In genomic region chr11:394858-395655, GRCh38 we compare ENCODE assay signal across 14 cellular contexts. TPM values are rescaled to one million over a fixed set of nuclear protein-coding genes. Genes with fewer than 3 reads are reported as not detected.
DNase-seq lines count a peak whose midpoint lies in the region; ATAC-seq and TF ChIP-seq lines count a peak whose summit lies in the region.
"Had no signal": no experiment of that assay in that cellular context is flagged by ENCODE, and none has a peak within 500 bp of the region (broad histone marks: within the 10 kb centered on the region; RNA-seq: fewer than 3 reads in every experiment).

No MANE protein-coding gene starts in this region.

- peaks cover 7% of the 10 kb centered on the region for H3K27me3 Mint-ChIP-seq in activated T-helper 2 cell treated with anti-CD3 and anti-CD28 coated beads, Interferon-gamma antibody, Interleukin-2, Interleukin-4, amounts not matched to agents 10 μg/mL and 5 μg/mL and 100 μg/mL, durations not matched to agents 14 hours and 24 hours and 36 hours (ENCODE audit: low read depth)

- H3K4me1 Mint-ChIP-seq in activated T-helper 2 cell treated with anti-CD3 and anti-CD28 coated beads, Interferon-gamma antibody, Interleukin-2, Interleukin-4, amounts not matched to agents 10 μg/mL and 5 μg/mL and 100 μg/mL, durations not matched to agents 14 hours and 24 hours and 36 hours (ENCODE audit: low read depth): no peaks in the 10 kb centered on the region

- H3K4me2 ChIP-seq in IMR-90 (ENCODE audit: low read depth, low read length) (no peak overlapping the region), neuronal stem cell (ENCODE audit: insufficient read depth, low read length, poor library complexity, severe bottlenecking) (peak overlapping the region; percentile 18)

- H3K18ac ChIP-seq in IMR-90 (ENCODE audit: low read depth, low read length): no peak overlapping the region
- H3K18ac ChIP-seq in neuronal stem cell (ENCODE audit: low read length): peak overlapping the region; percentile 96

- H3K79me1 ChIP-seq in IMR-90 (ENCODE audit: low read depth in 1 of 2, low read length in 2 of 2) (peaks cover 0 to 4% of the 10 kb centered on the region in 2 experiments; a peak in 1 of 4 replicates), neuronal stem cell (ENCODE audit: low read depth, low read length) (peaks cover 5% of the 10 kb centered on the region)

- no peak overlapping the region for H4K5ac ChIP-seq in IMR-90 (ENCODE audit: low read depth, low read length)

- H3K56ac ChIP-seq in IMR-90 (ENCODE audit: extremely low read depth, insufficient read depth, low read length): no peak overlapping the region

- DNase-seq in IMR-90: no peak
- no peak for DNase-seq in esophagus squamous epithelium (lab: John Stamatoyannopoulos, UW)
- no peak for DNase-seq in neuronal stem cell (ENCODE audit: low spot score)
- no peak for DNase-seq in caudate nucleus (lab: John Stamatoyannopoulos, UW)
- DNase-seq in GM19238 (ENCODE audit: insufficient read length, low spot score): no peak
- DNase-seq in activated T-helper 2 cell treated with anti-CD3 and anti-CD28 coated beads, Interferon-gamma antibody, Interleukin-2, Interleukin-4, amounts not matched to agents 10 μg/mL and 5 μg/mL and 100 μg/mL, durations not matched to agents 14 hours and 24 hours and 36 hours (ENCODE audit: low spot score): no peak
- no peak for DNase-seq in stimulated activated CD4-positive, alpha-beta T cell treated with anti-CD3 and anti-CD28 coated beads, Interleukin-4, amount 100 ng/mL, for 4 hours
- DNase-seq: activated T-cell treated with anti-CD3 and anti-CD28 coated beads, Interleukin-2, amount 50 U/mL, for 48 hours; KBM-7; NCI-H1694 treated with DMSO at 0.1 percent for 48 hours; NK-92 treated with Interleukin-12 subunit alpha and Interleukin-12 subunit beta, amount 100 ng/mL, for 24 hours had no signal

- H3K9ac ChIP-seq in IMR-90 (ENCODE audit: low read depth, low read length) (no peak overlapping the region), neuronal stem cell (ENCODE audit: low read depth, low read length, poor library complexity) (no peak overlapping the region)

- H2BK20ac ChIP-seq in IMR-90 (ENCODE audit: low read depth, low read length): peak overlapping the region; percentile 67

- H3K4me3 Mint-ChIP-seq in activated T-helper 2 cell treated with anti-CD3 and anti-CD28 coated beads, Interferon-gamma antibody, Interleukin-2, Interleukin-4, amounts not matched to agents 10 μg/mL and 5 μg/mL and 100 μg/mL, durations not matched to agents 14 hours and 24 hours and 36 hours (ENCODE audit: low read depth): no peak overlapping the region

- peaks cover 22% of the 10 kb centered on the region for H3K4me1 ChIP-seq in IMR-90 (ENCODE audit: control insufficient read depth, insufficient read depth, low read length)
- H3K4me1 ChIP-seq in esophagus squamous epithelium: peaks cover 8 to 47% (median 19%) of the 10 kb centered on the region in 3 donors
- H3K4me1 ChIP-seq in neuronal stem cell (ENCODE audit: control insufficient read depth in 2 of 2, insufficient read depth in 1 of 2, low read depth in 1 of 2, low read length in 2 of 2): peaks cover 6 to 8% of the 10 kb centered on the region in 2 donors

- H3K27me3 ChIP-seq in IMR-90 (ENCODE audit: control insufficient read depth, insufficient read depth, low read length) (peaks cover 10% of the 10 kb centered on the region), esophagus squamous epithelium (peaks cover 0 to 33% (median 2%) of the 10 kb centered on the region in 4 donors), neuronal stem cell (ENCODE audit: control insufficient read depth in 3 of 3, insufficient read depth in 3 of 3, low read depth in 1 of 3, low read length in 3 of 3) (peaks cover 0 to 1% (median under 1%) of the 10 kb centered on the region in 3 experiments)

- in situ Hi-C loops in IMR-90 (cut with MboI; ENCODE audit: low sequenced_read_pairs): no loop called here

- H3K23ac ChIP-seq in IMR-90 (ENCODE audit: low read depth, low read length) (no peak overlapping the region), neuronal stem cell (ENCODE audit: low read depth, low read length, poor library complexity) (peak overlapping the region; percentile 80)

- no peak for TF ChIP-seq CTCF in 22Rv1 (IDR thresholded peaks at IDR 0.05)
- TF ChIP-seq CTCF in IMR-90 (conservative IDR thresholded peaks at IDR 0.05; ENCODE audit: low read depth, low read length): no peak
- TF ChIP-seq CTCF in esophagus squamous epithelium (IDR thresholded peaks at IDR 0.05): no peak

- BruUV-seq in IMR-90 (replicated peaks; lab: Mats Ljungman, UMichigan): no TSS peak

- POLR2A ChIA-PET in IMR-90 (lab: Charles Lee; ENCODE audit: unreplicated experiment): no interaction called here

- no peak overlapping the region for H3K4me3 ChIP-seq in IMR-90 (ENCODE audit: insufficient read depth, low read depth, low read length)
- H3K4me3 ChIP-seq in esophagus squamous epithelium: peak overlapping the region; percentile 65 to 74 (median 68)
- H3K4me3 ChIP-seq in neuronal stem cell (ENCODE audit: low read length in 2 of 2): no peak overlapping the region

- peak overlapping the region; percentile 83 for H4K91ac ChIP-seq in IMR-90 (ENCODE audit: insufficient read depth, low read depth, low read length)
- H4K91ac ChIP-seq in neuronal stem cell (ENCODE audit: low read depth, low read length, poor library complexity): no peak overlapping the region

- peak overlapping the region; percentile 11 to 58; a peak in 2 of 4 replicates for H4K8ac ChIP-seq in IMR-90 (ENCODE audit: low read depth in 2 of 2, low read length in 2 of 2)
- peak overlapping the region; percentile 93 for H4K8ac ChIP-seq in neuronal stem cell (ENCODE audit: low read depth, low read length)

- H3K9me1 ChIP-seq in IMR-90 (ENCODE audit: insufficient read depth, low read length): peaks cover 6% of the 10 kb centered on the region

- TF ChIP-seq POLR2A in IMR-90 (IDR thresholded peaks at IDR 0.05; ENCODE audit: low read depth, low read length) (no peak), esophagus squamous epithelium (IDR thresholded peaks at IDR 0.05) (no peak)

- CTCF ChIA-PET in IMR-90 (lab: Yijun Ruan, JAX): no interaction called here

- peak overlapping the region; percentile 22 for H2AK9ac ChIP-seq in IMR-90 (replicated peaks; ENCODE audit: low read depth, low read length, poor library complexity)

- H2BK5ac ChIP-seq in IMR-90 (ENCODE audit: low read depth, low read length, poor library complexity, severe bottlenecking): peak overlapping the region; percentile 47
- H2BK5ac ChIP-seq in neuronal stem cell (ENCODE audit: low read length): peak overlapping the region; percentile 82

- H4K20me1 ChIP-seq in IMR-90 (ENCODE audit: insufficient read depth, low read length): no peaks in the 10 kb centered on the region

- ATAC-seq in IMR-90 (ENCODE audit: low read depth): no peak

- peak overlapping the region; percentile 22 for H2BK12ac ChIP-seq in neuronal stem cell (ENCODE audit: low read length)

- H2BK15ac ChIP-seq in IMR-90 (ENCODE audit: low read depth, low read length) (peak overlapping the region; percentile 89; the same call in 2 of the 3 replicates), neuronal stem cell (ENCODE audit: low read length) (peak overlapping the region; percentile 99)

- intact Hi-C loops in IMR-90 (cut with micrococcal nuclease): no loop called here
- intact Hi-C loops in esophagus squamous epithelium (cut with DNase I): no loop called here
- intact Hi-C loops in activated T-helper 2 cell treated with anti-CD3 and anti-CD28 coated beads, Interferon-gamma antibody, Interleukin-2, Interleukin-4, amounts not matched to agents 10 μg/mL and 5 μg/mL and 100 μg/mL, durations not matched to agents 14 hours and 24 hours and 36 hours (cut with micrococcal nuclease): no loop called here

- H3K14ac ChIP-seq in IMR-90 (replicated peaks; ENCODE audit: low read depth, low read length) (no peak overlapping the region), neuronal stem cell (ENCODE audit: low read length) (no peak overlapping the region)

- dilution Hi-C loops in IMR-90 (cut with HindIII; ENCODE audit: low sequenced_read_pairs, unreplicated experiment): no loop called here

- no peaks in the 10 kb centered on the region for H3K36me3 ChIP-seq in IMR-90 (ENCODE audit: control insufficient read depth, insufficient read depth, low read length)
- H3K36me3 ChIP-seq in esophagus squamous epithelium: peaks cover 0 to 28% (median 0%) of the 10 kb centered on the region in 3 donors
- H3K36me3 ChIP-seq in neuronal stem cell (replicated peaks in 1 of 2; ENCODE audit: control insufficient read depth in 2 of 2, insufficient read depth in 2 of 2, low read length in 2 of 2): no peaks in the 10 kb centered on the region
- H3K36me3 ChIP-seq: heart right ventricle, tibial nerve had no signal

- H2BK120ac ChIP-seq in IMR-90 (ENCODE audit: low read depth, low read length) (peak overlapping the region; percentile 90), neuronal stem cell (ENCODE audit: low read depth, low read length) (no peak overlapping the region)

- peak overlapping the region; percentile 81 for H2AFZ ChIP-seq in IMR-90 (replicated peaks; ENCODE audit: low read length, poor library complexity)
- no peak overlapping the region for H2AFZ ChIP-seq in neuronal stem cell (ENCODE audit: low read length)

- H3K27ac ChIP-seq in 22Rv1: peak overlapping the region; percentile 91
- no peak overlapping the region; the same call in 1 of the 2 replicates for H3K27ac ChIP-seq in IMR-90 (ENCODE audit: insufficient read depth, low read length)
- peak overlapping the region; percentile 87 to 97 (median 95) for H3K27ac ChIP-seq in esophagus squamous epithelium
- H3K27ac ChIP-seq in neuronal stem cell (replicated peaks; ENCODE audit: low read length): no peak overlapping the region
- H3K27ac ChIP-seq in caudate nucleus (ENCODE audit: low read depth, low read length): no peak overlapping the region

- TF ChIP-seq RAD21 in IMR-90 (IDR thresholded peaks at IDR 0.05; ENCODE audit: low read length): no peak

- H3K4ac ChIP-seq in IMR-90 (ENCODE audit: low read depth, low read length): peak overlapping the region; percentile 85
- no peak overlapping the region for H3K4ac ChIP-seq in neuronal stem cell (ENCODE audit: low read length)

- H3K9me3 ChIP-seq in IMR-90 (ENCODE audit: control insufficient read depth, insufficient read depth, low read length) (peaks cover 5% of the 10 kb centered on the region; the same call in 1 of the 2 replicates), esophagus squamous epithelium (no peaks in the 10 kb centered on the region), neuronal stem cell (replicated peaks in 1 of 2; ENCODE audit: control insufficient read depth in 2 of 2, insufficient read depth in 1 of 2, low read depth in 1 of 2, low read length in 2 of 2) (peaks cover 0 to 5% of the 10 kb centered on the region in 2 donors)
- H3K9me3 ChIP-seq: tibial nerve had no signal

- peaks cover 4% of the 10 kb centered on the region for H3K9me3 Mint-ChIP-seq in activated T-helper 2 cell treated with anti-CD3 and anti-CD28 coated beads, Interferon-gamma antibody, Interleukin-2, Interleukin-4, amounts not matched to agents 10 μg/mL and 5 μg/mL and 100 μg/mL, durations not matched to agents 14 hours and 24 hours and 36 hours

- H2AK5ac ChIP-seq in IMR-90 (ENCODE audit: low read depth, low read length) (peak overlapping the region; percentile 98), neuronal stem cell (ENCODE audit: low read depth, low read length) (peak overlapping the region; percentile 97)

- H3K36me3 Mint-ChIP-seq in activated T-helper 2 cell treated with anti-CD3 and anti-CD28 coated beads, Interferon-gamma antibody, Interleukin-2, Interleukin-4, amounts not matched to agents 10 μg/mL and 5 μg/mL and 100 μg/mL, durations not matched to agents 14 hours and 24 hours and 36 hours (ENCODE audit: low read depth): no peaks in the 10 kb centered on the region

- WGBS in IMR-90 (ENCODE audit: extremely low coverage in 2 of 2, insufficient read length in 1 of 2), 2 experiments: 73% methylated on average over 4 of the region's 25 CpGs; no CpG with 5 or more reads in 1 of the 2 experiments
- 30 to 42% methylated on average over 4 to 18 of the region's 25 CpGs for WGBS in esophagus squamous epithelium, 2 donors
- no CpG with 5 or more reads among the region's 25 CpGs for WGBS in neuronal stem cell (ENCODE audit: extremely low coverage in 2 of 2, insufficient read length in 2 of 2, insufficient replicate concordance in 1 of 2), 2 donors

- H3K27ac Mint-ChIP-seq in activated T-helper 2 cell treated with anti-CD3 and anti-CD28 coated beads, Interferon-gamma antibody, Interleukin-2, Interleukin-4, amounts not matched to agents 10 μg/mL and 5 μg/mL and 100 μg/mL, durations not matched to agents 14 hours and 24 hours and 36 hours: no peak overlapping the region

RNA-seq across cellular contexts. Expression of gene PKP3, which starts 1.0 kb away (rescaled TPM):
- total RNA-seq in IMR-90 (2012; rRNA removed) (1.4 and 2.2 TPM in 2 replicates), esophagus squamous epithelium (1,000 to 10,000 TPM in 1 of 4 donors, 100 to 1,000 TPM in 3; 314 to 1,016 (median 520) TPM)
- polyA plus RNA-seq in IMR-90 (2012; rRNA removed): 1.5 and 2.6 TPM in 2 replicates
- polyA plus RNA-seq in IMR-90 (2012; cell fraction: cytosol; rRNA removed): 2.0 TPM in 2 replicates
- 2.4 and 8.5 TPM in 2 replicates for polyA plus RNA-seq in IMR-90 (2012; cell fraction: nucleus; rRNA removed; ENCODE audit: low replicate concordance)
- polyA plus RNA-seq in neuronal stem cell (2013, experiment 1 of 2): 0.40 TPM
- 0.40 TPM for polyA plus RNA-seq in neuronal stem cell (2013, experiment 2 of 2)
- not detected in 2 replicates for total RNA-seq in activated T-helper 2 cell treated with anti-CD3 and anti-CD28 coated beads, Interferon-gamma antibody, Interleukin-2, Interleukin-4, amounts not matched to agents 10 μg/mL and 5 μg/mL and 100 μg/mL, durations not matched to agents 14 hours and 24 hours and 36 hours

RNA-seq across cellular contexts. Expression of gene SIGIRR, which starts 19.7 kb away (rescaled TPM):
- total RNA-seq in IMR-90 (2012; rRNA removed) (9.4 and 10.9 TPM in 2 replicates), esophagus squamous epithelium (10 to 100 TPM; 15.5 to 35.1 (median 16.1) TPM)
- polyA plus RNA-seq in IMR-90 (2012; rRNA removed): 27.6 and 33.8 TPM in 2 replicates
- polyA plus RNA-seq in IMR-90 (2012; cell fraction: cytosol; rRNA removed): 42.2 and 46.1 TPM in 2 replicates
- polyA plus RNA-seq in IMR-90 (2012; cell fraction: nucleus; rRNA removed; ENCODE audit: low replicate concordance): 45.4 and 109 TPM in 2 replicates
- 15.1 TPM for polyA plus RNA-seq in neuronal stem cell (2013, experiment 1 of 2)
- polyA plus RNA-seq in neuronal stem cell (2013, experiment 2 of 2): 13.4 TPM
- 41.5 and 53.4 TPM in 2 replicates for total RNA-seq in activated T-helper 2 cell treated with anti-CD3 and anti-CD28 coated beads, Interferon-gamma antibody, Interleukin-2, Interleukin-4, amounts not matched to agents 10 μg/mL and 5 μg/mL and 100 μg/mL, durations not matched to agents 14 hours and 24 hours and 36 hours

RNA-seq across cellular contexts. Expression of gene B4GALNT4, which starts 25.8 kb away (rescaled TPM):
- total RNA-seq in IMR-90 (2012; rRNA removed) (5.2 and 6.1 TPM in 2 replicates), esophagus squamous epithelium (1 to 10 TPM in 3 of 4 donors, under 1 TPM in 1; 0.97 to 7.9 (median 3.3) TPM)
- 38.6 and 45.4 TPM in 2 replicates for polyA plus RNA-seq in IMR-90 (2012; rRNA removed)
- 23.3 and 32.7 TPM in 2 replicates for polyA plus RNA-seq in IMR-90 (2012; cell fraction: cytosol; rRNA removed)
- polyA plus RNA-seq in IMR-90 (2012; cell fraction: nucleus; rRNA removed; ENCODE audit: low replicate concordance): 324 and 637 TPM in 2 replicates
- 87.0 TPM for polyA plus RNA-seq in neuronal stem cell (2013, experiment 1 of 2)
- polyA plus RNA-seq in neuronal stem cell (2013, experiment 2 of 2): 87.3 TPM
- 1.5 and 2.9 TPM in 2 replicates for total RNA-seq in activated T-helper 2 cell treated with anti-CD3 and anti-CD28 coated beads, Interferon-gamma antibody, Interleukin-2, Interleukin-4, amounts not matched to agents 10 μg/mL and 5 μg/mL and 100 μg/mL, durations not matched to agents 14 hours and 24 hours and 36 hours

RNA-seq across cellular contexts. Expression of gene ANO9, which starts 46.8 kb away (rescaled TPM):
- total RNA-seq in IMR-90 (2012; rRNA removed): not detected in 2 replicates
- polyA plus RNA-seq in IMR-90 (2012; rRNA removed): not detected in 2 replicates
- polyA plus RNA-seq in IMR-90 (2012; cell fraction: cytosol; rRNA removed): 0.01 TPM in 1 of 2 replicates, not detected in the other
- 0.18 and 0.23 TPM in 2 replicates for polyA plus RNA-seq in IMR-90 (2012; cell fraction: nucleus; rRNA removed; ENCODE audit: low replicate concordance)
- 10 to 100 TPM; 11.0 to 22.1 (median 16.2) TPM for total RNA-seq in esophagus squamous epithelium
- 2.8 TPM for polyA plus RNA-seq in neuronal stem cell (2013, experiment 1 of 2)
- polyA plus RNA-seq in neuronal stem cell (2013, experiment 2 of 2): 1.9 TPM
- total RNA-seq in activated T-helper 2 cell treated with anti-CD3 and anti-CD28 coated beads, Interferon-gamma antibody, Interleukin-2, Interleukin-4, amounts not matched to agents 10 μg/mL and 5 μg/mL and 100 μg/mL, durations not matched to agents 14 hours and 24 hours and 36 hours: 35.4 and 36.9 TPM in 2 replicates

RNA-seq across cellular contexts. Expression of gene PTDSS2, which starts 55.0 kb away (rescaled TPM):
- total RNA-seq in IMR-90 (2012; rRNA removed) (21.4 and 23.5 TPM in 2 replicates), esophagus squamous epithelium (10 to 100 TPM; 15.8 to 34.3 (median 22.8) TPM)
- 26.6 and 29.8 TPM in 2 replicates for polyA plus RNA-seq in IMR-90 (2012; rRNA removed)
- 32.6 and 35.1 TPM in 2 replicates for polyA plus RNA-seq in IMR-90 (2012; cell fraction: cytosol; rRNA removed)
- 129 and 308 TPM in 2 replicates for polyA plus RNA-seq in IMR-90 (2012; cell fraction: nucleus; rRNA removed; ENCODE audit: low replicate concordance)
- 27.4 TPM for polyA plus RNA-seq in neuronal stem cell (2013, experiment 1 of 2)
- polyA plus RNA-seq in neuronal stem cell (2013, experiment 2 of 2): 26.0 TPM
- total RNA-seq in activated T-helper 2 cell treated with anti-CD3 and anti-CD28 coated beads, Interferon-gamma antibody, Interleukin-2, Interleukin-4, amounts not matched to agents 10 μg/mL and 5 μg/mL and 100 μg/mL, durations not matched to agents 14 hours and 24 hours and 36 hours: 32.1 and 34.4 TPM in 2 replicates

Comparison
In these comparisons a context has a peak if more than half of its experiments do, and no peak if none do; other contexts are left out.
1. H3K27ac ChIP-seq: peak in 22Rv1 (single experiment) and esophagus squamous epithelium (4 of 4); none in IMR-90 (single experiment), neuronal stem cell (single experiment) and caudate nucleus (single experiment).
2. H3K4me3 ChIP-seq: peak in esophagus squamous epithelium (4 of 4); none in IMR-90 (single experiment) and neuronal stem cell (0 of 2).
3. RNA of gene PKP3, which starts 1.0 kb away (total RNA-seq): 314 to 1,016 TPM in esophagus squamous epithelium; 1.4 to 2.2 TPM in IMR-90 and not detected in activated T-helper 2 cell treated with anti-CD3 and anti-CD28 coated beads, Interferon-gamma antibody, Interleukin-2, Interleukin-4, amounts not matched to agents 10 μg/mL and 5 μg/mL and 100 μg/mL, durations not matched to agents 14 hours and 24 hours and 36 hours; every median in the first group is over 10 times any median in the second.